Comparison of ENCODE assay signal across 11 cellular contexts in the genomic region with DNA sequence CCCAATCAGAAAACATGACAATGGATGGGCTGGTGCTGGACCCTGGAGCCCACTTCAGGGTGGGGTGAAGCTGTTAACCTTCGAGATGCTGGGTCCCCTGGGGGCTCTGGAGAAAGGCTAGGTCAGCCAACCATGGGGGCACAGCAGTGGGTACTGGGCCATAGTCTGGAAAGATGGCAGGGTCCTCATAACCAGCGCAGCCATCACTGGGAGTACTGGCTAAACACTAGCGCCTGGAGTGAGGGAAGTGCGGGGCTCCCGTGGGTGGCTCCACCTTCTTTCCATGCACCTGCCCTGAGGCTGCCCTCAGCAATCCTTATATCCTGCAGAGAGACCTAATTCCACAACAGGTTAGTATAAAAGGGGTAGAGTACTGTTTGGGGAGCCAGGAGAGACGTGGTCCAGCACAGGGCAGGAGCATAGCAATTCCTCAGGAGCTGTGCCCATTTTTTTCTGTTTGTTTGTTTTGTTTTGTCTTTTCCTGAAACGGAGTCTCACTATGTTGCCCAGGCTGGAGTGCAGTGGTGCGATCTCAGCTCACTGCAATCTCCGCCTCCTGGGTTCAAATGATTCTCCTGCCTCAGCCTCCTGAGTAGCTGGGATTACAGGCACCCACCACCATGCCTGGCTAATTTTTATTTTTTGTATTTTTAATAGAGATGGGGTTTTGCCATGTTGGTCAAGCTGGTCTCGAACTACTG.
DNase-seq lines count a peak whose midpoint lies in the region; ATAC-seq and TF ChIP-seq lines count a peak whose summit lies in the region.
"Had no signal": no experiment of that assay in that cellular context is flagged by ENCODE, and none has a peak within 500 bp of the region (broad histone marks: within the 10 kb centered on the region; RNA-seq: fewer than 3 reads in every experiment).

No MANE protein-coding gene starts in this region.

- H3K4me3 ChIP-seq in smooth muscle cell: no peak overlapping the region

- no peaks in the 10 kb centered on the region for H3K36me3 ChIP-seq in smooth muscle cell (ENCODE audit: low read depth)

- H3K36me3 Mint-ChIP-seq in activated T-helper 17 cell treated with anti-CD3 and anti-CD28 coated beads, Interleukin-2, amount 50 U/mL, for 72 hours (ENCODE audit: low read depth): no peaks in the 10 kb centered on the region

- peak; percentile 8 for DNase-seq in GM13976 (ENCODE audit: low spot score)
- DNase-seq in smooth muscle cell (lab: John Stamatoyannopoulos, UW; ENCODE audit: unreplicated experiment): no peak
- no peak for DNase-seq in retina
- no peak for DNase-seq in LoVo (ENCODE audit: low spot score)
- DNase-seq in erythroblast (lab: John Stamatoyannopoulos, UW): no peak
- DNase-seq: activated T-cell treated with anti-CD3 and anti-CD28 coated beads, Interleukin-2, amount 50 U/mL, for 72 hours; effector CD4-positive, alpha-beta T cell had no signal

- no peak overlapping the region for H3K9ac ChIP-seq in smooth muscle cell (ENCODE audit: low read depth)

- H3K27ac Mint-ChIP-seq in activated T-helper 17 cell treated with anti-CD3 and anti-CD28 coated beads, Interleukin-2, amount 50 U/mL, for 72 hours: peak overlapping the region; percentile 51

- H3K27me3 ChIP-seq in layer of hippocampus (ENCODE audit: control insufficient read depth, insufficient read depth, low read length): peaks cover 3% of the 10 kb centered on the region
- no peaks in the 10 kb centered on the region for H3K27me3 ChIP-seq in smooth muscle cell (ENCODE audit: low read depth)

- H2AFZ ChIP-seq in smooth muscle cell (ENCODE audit: low read depth): no peak overlapping the region

- H3K27me3 Mint-ChIP-seq in activated T-helper 17 cell treated with anti-CD3 and anti-CD28 coated beads, Interleukin-2, amount 50 U/mL, for 72 hours: peaks cover 8% of the 10 kb centered on the region

- H4K20me1 ChIP-seq in smooth muscle cell (ENCODE audit: low read depth): no peaks in the 10 kb centered on the region

- H3K4me1 Mint-ChIP-seq in activated T-helper 17 cell treated with anti-CD3 and anti-CD28 coated beads, Interleukin-2, amount 50 U/mL, for 72 hours: peaks cover 16% of the 10 kb centered on the region

- ATAC-seq in activated T-helper 17 cell treated with anti-CD3 and anti-CD28 coated beads, Interleukin-2, amount 50 U/mL, for 72 hours (replicated peaks): no peak
- no peak for ATAC-seq in HG02763 (IDR thresholded peaks at IDR 0.05; ENCODE audit: unreplicated experiment)

- H3K27ac ChIP-seq in layer of hippocampus (ENCODE audit: low read depth, low read length) (peak overlapping the region; percentile 58), smooth muscle cell (ENCODE audit: low read depth) (peak overlapping the region; percentile 69)

- no peaks in the 10 kb centered on the region for H3K9me3 Mint-ChIP-seq in activated T-helper 17 cell treated with anti-CD3 and anti-CD28 coated beads, Interleukin-2, amount 50 U/mL, for 72 hours
- H3K9me3 Mint-ChIP-seq: activated T-cell treated with anti-CD3 and anti-CD28 coated beads, Interleukin-2, amount 50 U/mL, for 72 hours; T-helper 1 cell treated with Interleukin-12 subunit alpha and Interleukin-12 subunit beta and Interleukin-4 antibody, amounts not matched to agents 30 μg/mL and 1 μg/mL, for 36 hours had no signal

- in situ Hi-C loops in GM13976 (cut with MboI; ENCODE audit: low sequenced_read_pairs, unreplicated experiment): no loop called here

- H3K4me2 ChIP-seq in smooth muscle cell: peak overlapping the region; percentile 32

- H3F3A ChIP-seq in smooth muscle cell (ENCODE audit: low read depth): no peaks in the 10 kb centered on the region

- H3K79me2 ChIP-seq in smooth muscle cell (ENCODE audit: low read depth): no peaks in the 10 kb centered on the region

- H3K9me3 ChIP-seq in smooth muscle cell (replicated peaks; ENCODE audit: low read depth): no peaks in the 10 kb centered on the region

- WGBS in smooth muscle cell (ENCODE audit: low lambda C conversion rate): 91% methylated on average over 10 of the region's 10 CpGs

- H3K4me1 ChIP-seq in smooth muscle cell (ENCODE audit: low read depth): peaks cover 6% of the 10 kb centered on the region

- no peak for TF ChIP-seq POLR2A in erythroblast (IDR thresholded peaks at IDR 0.05; ENCODE audit: low read length)

- H3K4me3 Mint-ChIP-seq in activated T-helper 17 cell treated with anti-CD3 and anti-CD28 coated beads, Interleukin-2, amount 50 U/mL, for 72 hours: peak overlapping the region; percentile 25
- H3K4me3 Mint-ChIP-seq: T-helper 1 cell treated with Interleukin-12 subunit alpha and Interleukin-12 subunit beta and Interleukin-4 antibody, amounts not matched to agents 30 μg/mL and 1 μg/mL, for 36 hours had no signal

- TF ChIP-seq CTCF in GM13976 (IDR thresholded peaks at IDR 0.05; ENCODE audit: borderline replicate concordance, control extremely low read depth, extremely low read depth, insufficient read depth, missing control alignments) (no peak), smooth muscle cell (IDR thresholded peaks at IDR 0.05; ENCODE audit: borderline replicate concordance, insufficient read depth, poor library complexity, severe bottlenecking) (no peak)
